15 cellular contexts compared by ENCODE assay signal in genomic region chr2:216740557-216741222, GRCh38. TPM values are rescaled to one million over a fixed set of nuclear protein-coding genes. Genes with fewer than 3 reads are reported as not detected.
DNase-seq lines count a peak whose midpoint lies in the region; ATAC-seq, FAIRE-seq and TF ChIP-seq lines count a peak whose summit lies in the region.
"Had no signal": no experiment of that assay in that cellular context is flagged by ENCODE, and none has a peak within 500 bp of the region (broad histone marks: within the 10 kb centered on the region; RNA-seq: fewer than 3 reads in every experiment).

No MANE protein-coding gene starts in this region.

- peak; percentile 93 for ATAC-seq in HepG2
- no peak for ATAC-seq in HG02678 (IDR thresholded peaks at IDR 0.05; ENCODE audit: unreplicated experiment)
- ATAC-seq: foreskin keratinocyte had no signal

- TF ChIP-seq EP300 in HepG2 (IDR thresholded peaks at IDR 0.05; ENCODE audit: low read depth in 2 of 2, low read length in 2 of 2), result peak in 1 of 2 experiments; percentile 67; a peak in 1 of 4 replicates
- TF ChIP-seq EP300 in HepG2 (CRISPR knock-in tag; IDR thresholded peaks at IDR 0.05; ENCODE audit: borderline replicate concordance), result no peak
- TF ChIP-seq EP300 in stomach (IDR thresholded peaks at IDR 0.05), result no peak

- H3K4me1 ChIP-seq in colonic mucosa, result no peaks in the 10 kb centered on the region
- peaks cover 21% of the 10 kb centered on the region for H3K4me1 ChIP-seq in HepG2 (ENCODE audit: insufficient read depth, low read length)
- peaks cover 10 to 48% (median 36%) of the 10 kb centered on the region in 4 donors for H3K4me1 ChIP-seq in stomach
- H3K4me1 ChIP-seq: foreskin keratinocyte had no signal

- H2AFZ ChIP-seq in HepG2 (ENCODE audit: low read length), result peak overlapping the region; percentile 0
- H2AFZ ChIP-seq: GM23248 had no signal

- H3K79me2 ChIP-seq in HepG2 (ENCODE audit: insufficient read depth, low read length), result no peaks in the 10 kb centered on the region

- H4K20me1 ChIP-seq in HepG2 (ENCODE audit: insufficient read depth, low read length), result no peaks in the 10 kb centered on the region

- 35% methylated on average over 6 of the region's 6 CpGs for WGBS in HepG2 (ENCODE audit: low lambda C conversion rate)
- WGBS in stomach, 5 donors, result 34 to 68% (median 59%) methylated on average over 5 to 6 of the region's 6 CpGs

- H3K27me3 ChIP-seq in colonic mucosa (no peaks in the 10 kb centered on the region), HepG2 (ENCODE audit: control insufficient read depth in 1 of 2, insufficient read depth in 2 of 2, low read length in 2 of 2) (no peaks in the 10 kb centered on the region), stomach (no peaks in the 10 kb centered on the region)

- POLR2A ChIA-PET in HepG2 (lab: Yijun Ruan, JAX), result no interaction called here

- no peak for TF ChIP-seq RAD21 in HepG2 (CRISPR knock-in tag; IDR thresholded peaks at IDR 0.05)

- intact Hi-C loops in colonic mucosa (cut with DNase I) (no loop called here), HepG2 (cut with micrococcal nuclease; ENCODE audit: unreplicated experiment) (no loop called here), stomach (cut with DNase I; ENCODE audit: low total_unique reads) (no loop called here)

- no TSS peak for BruUV-seq in HepG2 (replicated peaks; lab: Mats Ljungman, UMichigan)

- TF ChIP-seq CTCF in colonic mucosa (IDR thresholded peaks at IDR 0.05), result no peak
- TF ChIP-seq CTCF in HepG2 (CRISPR knock-in tag; IDR thresholded peaks at IDR 0.05), result no peak
- TF ChIP-seq CTCF in stomach (IDR thresholded peaks at IDR 0.05), result no peak

- no peak for FAIRE-seq in HepG2 (lab: Jason Lieb, UNC)

- H3K4me2 ChIP-seq in HepG2 (ENCODE audit: low read depth, low read length), result peak overlapping the region; percentile 60

- H3K36me3 ChIP-seq in colonic mucosa (no peaks in the 10 kb centered on the region), HepG2 (replicated peaks in 1 of 2; ENCODE audit: control insufficient read depth in 1 of 2, insufficient read depth in 2 of 2, low read length in 2 of 2) (no peaks in the 10 kb centered on the region), stomach (no peaks in the 10 kb centered on the region)

- TF ChIP-seq POLR2A in HepG2 (IDR thresholded peaks at IDR 0.05; ENCODE audit: insufficient read depth in 1 of 2, low read depth in 2 of 2, low read length in 2 of 2) (no peak), stomach (IDR thresholded peaks at IDR 0.05) (no peak)

- H3K4me3 ChIP-seq in colonic mucosa (no peak overlapping the region), HepG2 (replicated peaks in 1 of 3; ENCODE audit: insufficient read depth in 1 of 3, low read depth in 2 of 3, low read length in 3 of 3) (0 out of 6 replicates have a peak overlapping the region, but pooled peaks of 1 of the 3 experiments have one; percentile 2), stomach (no peak overlapping the region)
- H3K4me3 ChIP-seq: GM23248 had no signal

- CTCF ChIA-PET in HepG2 (lab: Yijun Ruan, JAX; ENCODE audit: low intra/inter-chr PET ratio, low total read pairs), result no interaction called here

- in situ Hi-C loops in HepG2 (cut with HindIII; ENCODE audit: extremely low pct_ligation_motif_present, low pct_unique_long_range_greater_than_20kb), result no loop called here

- DNase-seq in NCI-H1092 treated with DMSO at 0.1 percent for 48 hours (lab: John Stamatoyannopoulos, UW), result peak; percentile 52
- DNase-seq in colonic mucosa, result no peak
- peak; percentile 47 for DNase-seq in HepG2 (ENCODE audit: low spot score)
- no peak for DNase-seq in stomach
- no peak for DNase-seq in activated CD4-positive, CD25-positive, alpha-beta regulatory T cell (lab: John Stamatoyannopoulos, UW)
- DNase-seq in T-helper 9 cell, result no peak
- no peak for DNase-seq in activated CD4-positive, alpha-beta T cell treated with anti-CD3 and anti-CD28 coated beads, Interleukin-2, amount 50 U/mL, for 1 hour
- DNase-seq: activated CD4-positive, alpha-beta memory T cell treated with anti-CD3 and anti-CD28 coated beads, Interleukin-2, amount 10 ng/mL, durations not matched to agents 7 days and 5 days; activated naive CD4-positive, alpha-beta T cell treated with Interleukin-2 at 50 U/mL for 16 hours; CD4-positive, CD25-positive, alpha-beta regulatory T cell; foreskin keratinocyte; GM23248; midbrain; NCI-H1105 treated with DMSO at 0.1 percent for 48 hours had no signal

- H3K27ac ChIP-seq in colonic mucosa, result peak overlapping the region; percentile 65
- no peak overlapping the region for H3K27ac ChIP-seq in HepG2 (ENCODE audit: extremely low read length, insufficient read depth, low read length)
- peak overlapping the region; percentile 8 to 76 (median 67) for H3K27ac ChIP-seq in stomach
- H3K27ac ChIP-seq: foreskin keratinocyte, GM23248 had no signal

- H3K9me3 ChIP-seq in colonic mucosa (no peaks in the 10 kb centered on the region), HepG2 (ENCODE audit: low read length) (no peaks in the 10 kb centered on the region), stomach (no peaks in the 10 kb centered on the region)

- H3K9ac ChIP-seq in colonic mucosa (ENCODE audit: low read depth in 2 of 2, low read length in 2 of 2) (no peak overlapping the region), HepG2 (ENCODE audit: insufficient read depth, low read depth, low read length) (no peak overlapping the region)
- H3K9ac ChIP-seq: GM23248 had no signal

TF ChIP-seq in HepG2, 621 proteins besides CTCF, POLR2A, EP300 and RAD21 (continues in another document):
- TF ChIP-seq SALL1 (CRISPR knock-in tag; IDR thresholded peaks at IDR 0.05), result peak; percentile 33; the same call in 1 of the 2 replicates
- TF ChIP-seq TFE3 (CRISPR knock-in tag; IDR thresholded peaks at IDR 0.05), result peak; percentile 87
- no peak for TF ChIP-seq ZBTB7A (CRISPR knock-in tag; IDR thresholded peaks at IDR 0.05)
- TF ChIP-seq PAXIP1 (CRISPR knock-in tag; conservative IDR thresholded peaks at IDR 0.05), result peak; percentile 72

RNA-seq across cellular contexts. Expression of gene IGFBP5, which starts 45.3 kb away (rescaled TPM):
- total RNA-seq in colonic mucosa (10 to 100 TPM; 44.6 to 68.2 TPM), HepG2 (2016; rRNA removed; fragmentation: Illumina TruSeq; extraction: Trizol) (not detected in 2 replicates), stomach (100 to 1,000 TPM; 166 to 923 (median 548) TPM)
- total RNA-seq in HepG2 (2016; cell fraction: cytosol; rRNA removed; fragmentation: Illumina TruSeq; extraction: Trizol; ENCODE audit: low read depth), result not detected in 2 replicates
- total RNA-seq in HepG2 (2016; cell fraction: insoluble cytoplasmic fraction; rRNA removed; fragmentation: Illumina TruSeq; extraction: Trizol), result 0.02 TPM in 1 of 2 replicates, not detected in the other
- total RNA-seq in HepG2 (2016; cell fraction: membrane; rRNA removed; fragmentation: Illumina TruSeq; extraction: Trizol), result not detected in 2 replicates
- total RNA-seq in HepG2 (2016; cell fraction: nucleus; rRNA removed; fragmentation: Illumina TruSeq; extraction: Trizol), result not detected in 2 replicates
- polyA plus RNA-seq in HepG2 (2011; rRNA removed) (0.07 and 0.15 TPM in 2 replicates), stomach (100 to 1,000 TPM in 2 of 3 donors, 10 to 100 TPM in 1; 92.1 to 215 (median 128) TPM)
- polyA plus RNA-seq in HepG2 (2011; cell fraction: cytosol; rRNA removed), result 0.05 TPM in 2 replicates
- 0.03 and 0.14 TPM in 2 replicates for polyA plus RNA-seq in HepG2 (2011; cell fraction: nucleus; rRNA removed)
- polyA plus RNA-seq in HepG2 (2012), result 0.11 TPM in 1 of 2 replicates, not detected in the other
- polyA plus RNA-seq in HepG2 (2016; cell fraction: cytosol; fragmentation: Illumina TruSeq; extraction: Trizol; ENCODE audit: low read depth), result not detected in 2 replicates
- not detected in 2 replicates for polyA plus RNA-seq in HepG2 (2016; cell fraction: insoluble cytoplasmic fraction; fragmentation: Illumina TruSeq; extraction: Trizol; ENCODE audit: low read depth)
- polyA plus RNA-seq in HepG2 (2016; cell fraction: membrane; fragmentation: Illumina TruSeq; extraction: Trizol; ENCODE audit: low read depth), result not detected in 2 replicates
- not detected in 2 replicates for polyA plus RNA-seq in HepG2 (2016; cell fraction: nucleus; fragmentation: Illumina TruSeq; extraction: Trizol; ENCODE audit: insufficient read depth, low read depth)
- 0.02 TPM in 1 of 2 replicates, not detected in the other for polyA minus RNA-seq in HepG2 (2011; rRNA and poly(A)+ RNA removed; ENCODE audit: low replicate concordance)
- not detected in 2 replicates for polyA minus RNA-seq in HepG2 (2011; cell fraction: cytosol; rRNA and poly(A)+ RNA removed)
- under 0.01 TPM in 1 of 2 replicates, not detected in the other for polyA minus RNA-seq in HepG2 (2011; cell fraction: nucleus; rRNA and poly(A)+ RNA removed)
- total RNA-seq: activated CD4-positive, alpha-beta memory T cell treated with anti-CD3 and anti-CD28 coated beads, Interleukin-2, amount 10 ng/mL, durations not matched to agents 7 days and 5 days had no signal
- polyA plus RNA-seq: CD4-positive, CD25-positive, alpha-beta regulatory T cell had no signal

Comparison
In these comparisons a context has a peak if more than half of its experiments do, and no peak if none do; other contexts are left out.
1. DNase-seq: peak in NCI-H1092 treated with DMSO at 0.1 percent for 48 hours (single experiment) and HepG2 (single experiment); none in colonic mucosa (single experiment), stomach (single experiment), activated CD4-positive, CD25-positive, alpha-beta regulatory T cell (0 of 4), T-helper 9 cell (single experiment) and activated CD4-positive, alpha-beta T cell treated with anti-CD3 and anti-CD28 coated beads, Interleukin-2, amount 50 U/mL, for 1 hour (single experiment).
2. RNA of gene IGFBP5, which starts 45.3 kb away (total RNA-seq): 166 to 923 TPM in stomach and 44.6 to 68.2 TPM in colonic mucosa; 0.02 TPM in HepG2; every median in the first group is over 10 times any median in the second.